Comparison of ENCODE assay signal across 19 cellular contexts in the genomic region with DNA sequence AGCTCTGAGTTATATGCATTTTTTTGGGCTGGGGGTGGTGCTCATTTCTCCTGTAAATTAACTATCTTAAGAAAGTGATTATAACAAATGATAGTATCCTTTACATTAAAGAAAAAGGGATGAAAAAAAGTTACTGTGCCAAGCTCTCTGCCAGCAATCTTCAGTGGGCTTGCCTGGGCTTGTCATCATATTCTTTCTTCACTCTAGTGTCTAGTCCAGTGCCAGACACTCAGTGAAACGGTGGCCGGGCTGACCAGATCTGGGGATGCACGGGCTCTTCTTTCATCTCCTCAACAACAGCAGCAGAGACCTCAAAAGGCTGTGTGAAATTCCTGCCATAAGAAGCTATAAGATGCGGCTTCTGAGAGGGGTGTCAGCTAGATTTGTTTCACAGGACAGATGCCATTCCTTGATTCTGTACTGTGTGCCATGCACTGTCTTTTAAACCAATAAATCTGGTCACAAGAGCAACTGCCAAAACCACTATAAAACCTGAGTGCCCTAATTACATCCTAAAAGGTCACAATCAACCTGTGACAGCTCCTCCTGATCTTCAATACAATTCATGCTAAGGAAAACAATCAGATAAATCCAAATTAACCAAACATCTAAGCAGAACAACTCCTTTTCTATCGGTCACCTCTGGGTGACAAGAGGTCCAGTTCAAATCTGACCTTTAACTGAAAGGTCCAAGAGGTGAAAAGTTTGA. TPM values are rescaled to one million over a fixed set of nuclear protein-coding genes. Genes with fewer than 3 reads are reported as not detected.
DNase-seq lines count a peak whose midpoint lies in the region; ATAC-seq and TF ChIP-seq lines count a peak whose summit lies in the region.
"Had no signal": no experiment of that assay in that cellular context is flagged by ENCODE, and none has a peak within 500 bp of the region (broad histone marks: within the 10 kb centered on the region; RNA-seq: fewer than 3 reads in every experiment).

No MANE protein-coding gene starts in this region.

- peak overlapping the region; percentile 29 for H3K56ac ChIP-seq in mesendoderm (ENCODE audit: low read length)

- no peak overlapping the region for H4K8ac ChIP-seq in mesendoderm (ENCODE audit: low read depth, low read length)

- WGBS in endodermal cell (ENCODE audit: insufficient coverage in 1 of 2, insufficient read length in 1 of 2), 2 experiments = 39 to 72% methylated on average over 4 to 5 of the region's 5 CpGs
- WGBS in mesendoderm (ENCODE audit: extremely low coverage, insufficient coverage, low lambda C conversion rate) = no CpG with 5 or more reads among the region's 5 CpGs

- TF ChIP-seq CTCF in endodermal cell (conservative IDR thresholded peaks at IDR 0.05) = no peak

- H3K4me1 Mint-ChIP-seq in endodermal cell = peaks cover 46% of the 10 kb centered on the region

- H3K9ac ChIP-seq in endodermal cell (ENCODE audit: extremely low read depth, low read length, poor library complexity, severe bottlenecking) (no peak overlapping the region), mesendoderm (ENCODE audit: low read length) (no peak overlapping the region)

- no peak overlapping the region for H2AK5ac ChIP-seq in mesendoderm (ENCODE audit: low read length)

- peaks cover 8% of the 10 kb centered on the region for H3K79me1 ChIP-seq in mesendoderm (ENCODE audit: low read length)

- H3K9me3 ChIP-seq in endodermal cell (ENCODE audit: control insufficient read depth, low read length) = no peaks in the 10 kb centered on the region
- H3K9me3 ChIP-seq: stomach, upper lobe of left lung had no signal

- H3K27ac ChIP-seq in endodermal cell (ENCODE audit: low read depth, low read length) = no peak overlapping the region
- H3K27ac ChIP-seq in mesendoderm (ENCODE audit: low read depth, low read length) = no peak overlapping the region
- H3K27ac ChIP-seq: 22Rv1, upper lobe of left lung had no signal

- H3K4ac ChIP-seq in mesendoderm (ENCODE audit: low read depth, low read length) = no peak overlapping the region

- no peak overlapping the region for H2BK15ac ChIP-seq in mesendoderm (replicated peaks; ENCODE audit: low read depth)

- H2BK120ac ChIP-seq in mesendoderm (ENCODE audit: low read depth, low read length) = no peak overlapping the region

- H2BK5ac ChIP-seq in mesendoderm (ENCODE audit: low read length) = no peak overlapping the region

- peaks cover 7% of the 10 kb centered on the region for H3K36me3 Mint-ChIP-seq in endodermal cell (ENCODE audit: low read depth)

- H3K4me1 ChIP-seq in endodermal cell (ENCODE audit: control insufficient read depth, insufficient read depth, low read length) (peaks cover 15% of the 10 kb centered on the region), mesendoderm (ENCODE audit: control insufficient read depth, low read depth, low read length) (peaks cover 8% of the 10 kb centered on the region)

- H3K36me3 ChIP-seq in endodermal cell (ENCODE audit: control insufficient read depth, insufficient read depth, low read length) = no peaks in the 10 kb centered on the region
- no peaks in the 10 kb centered on the region for H3K36me3 ChIP-seq in mesendoderm (ENCODE audit: control insufficient read depth, insufficient read depth, low read length)
- H3K36me3 ChIP-seq: stomach, upper lobe of left lung had no signal

- no peak for ATAC-seq in GM21423 (IDR thresholded peaks at IDR 0.05; ENCODE audit: unreplicated experiment)

- DNase-seq in NCI-H1417 (lab: John Stamatoyannopoulos, UW) (peak in 2 of 3 experiments; percentile 22 to 70), NCI-H1417 treated with DMSO at 0.1 percent for 48 hours (lab: John Stamatoyannopoulos, UW) (no peak), NCI-H69 (lab: John Stamatoyannopoulos, UW) (peak; percentile 82), endodermal cell (no peak), mesendoderm (no peak), NCI-H146 treated with DMSO at 0.1 percent for 48 hours (lab: John Stamatoyannopoulos, UW; ENCODE audit: unreplicated experiment) (no peak), NCI-H510A treated with DMSO at 0.1 percent for 48 hours (lab: John Stamatoyannopoulos, UW) (no peak)
- DNase-seq: activated CD8-positive, alpha-beta memory T cell treated with anti-CD3 and anti-CD28 coated beads, Interleukin-2, amount 50 U/mL, for 4 hours; anterior cingulate cortex; nephron progenitor cell; stimulated activated CD4-positive, alpha-beta T cell treated with anti-CD3 and anti-CD28 coated beads, Interleukin-4, amount 100 ng/mL, for 1 hour; stomach; SW 1271; upper lobe of left lung had no signal

- no peak overlapping the region for H4K5ac ChIP-seq in mesendoderm (ENCODE audit: low read length)

- peak overlapping the region; percentile 2 for H3K27ac Mint-ChIP-seq in endodermal cell
- H3K27ac Mint-ChIP-seq: activated CD4-positive, alpha-beta T cell treated with anti-CD3 and anti-CD28 coated beads, Interleukin-2, amount 10 ng/mL, durations not matched to agents 24 days and 14 days; B cell; nephron progenitor cell had no signal

- H3K27me3 Mint-ChIP-seq in endodermal cell (ENCODE audit: insufficient read depth) = no peaks in the 10 kb centered on the region
- H3K27me3 Mint-ChIP-seq: activated CD4-positive, alpha-beta T cell treated with anti-CD3 and anti-CD28 coated beads, Interleukin-2, amount 10 ng/mL, durations not matched to agents 24 days and 14 days; B cell had no signal

- no peak overlapping the region for H3K23ac ChIP-seq in mesendoderm (ENCODE audit: low read length)

- H3K4me3 ChIP-seq in endodermal cell (ENCODE audit: low read length) (no peak overlapping the region), mesendoderm (ENCODE audit: low read length) (no peak overlapping the region)
- H3K4me3 ChIP-seq: smooth muscle cell, stomach, upper lobe of left lung had no signal

- H3K4me2 ChIP-seq in mesendoderm (ENCODE audit: low read length) = no peak overlapping the region

- H3K9me3 Mint-ChIP-seq in endodermal cell = peaks cover 2% of the 10 kb centered on the region
- H3K9me3 Mint-ChIP-seq: activated CD4-positive, alpha-beta T cell treated with anti-CD3 and anti-CD28 coated beads, Interleukin-2, amount 10 ng/mL, durations not matched to agents 24 days and 14 days had no signal

- H3K18ac ChIP-seq in mesendoderm (ENCODE audit: low read length) = peak overlapping the region; percentile 95

- peaks cover 18% of the 10 kb centered on the region for H3K79me2 ChIP-seq in mesendoderm (ENCODE audit: control insufficient read depth, insufficient read depth, low read length)

- H3K4me3 Mint-ChIP-seq in endodermal cell = no peak overlapping the region
- H3K4me3 Mint-ChIP-seq: activated CD4-positive, alpha-beta T cell treated with anti-CD3 and anti-CD28 coated beads, Interleukin-2, amount 10 ng/mL, durations not matched to agents 24 days and 14 days; B cell; nephron progenitor cell had no signal

- no peaks in the 10 kb centered on the region for H3K27me3 ChIP-seq in endodermal cell (ENCODE audit: control insufficient read depth, insufficient read depth, low read length, poor library complexity, severe bottlenecking)
- no peaks in the 10 kb centered on the region for H3K27me3 ChIP-seq in mesendoderm (ENCODE audit: insufficient read depth, low read length, poor library complexity)
- H3K27me3 ChIP-seq: stomach, upper lobe of left lung had no signal

RNA-seq across cellular contexts. Expression of gene EXOC2, which starts 12.1 kb away (rescaled TPM):
- total RNA-seq in endodermal cell = 10 to 100 TPM; 28.1 to 35.0 TPM
- polyA plus RNA-seq in endodermal cell (2013, experiment 1 of 2) = 26.9 TPM
- 24.6 TPM for polyA plus RNA-seq in endodermal cell (2013, experiment 2 of 2)
- 16.7 TPM for polyA plus RNA-seq in mesendoderm (2013, experiment 1 of 2)
- 17.5 TPM for polyA plus RNA-seq in mesendoderm (2013, experiment 2 of 2)

RNA-seq across cellular contexts. Expression of gene HUS1B, which starts 23.9 kb away (rescaled TPM):
- 1 to 10 TPM; 1.0 to 1.1 TPM for total RNA-seq in endodermal cell
- not detected for polyA plus RNA-seq in endodermal cell (2013, experiment 1 of 2)
- polyA plus RNA-seq in endodermal cell (2013, experiment 2 of 2) = not detected
- polyA plus RNA-seq in mesendoderm (2013, experiment 1 of 2) = 0.69 TPM
- 0.60 TPM for polyA plus RNA-seq in mesendoderm (2013, experiment 2 of 2)

Comparison
In these comparisons a context has a peak if more than half of its experiments do, and no peak if none do; other contexts are left out.
1. DNase-seq: peak in NCI-H1417 (2 of 3) and NCI-H69 (single experiment); none in NCI-H1417 treated with DMSO at 0.1 percent for 48 hours (single experiment), endodermal cell (single experiment), mesendoderm (single experiment), NCI-H146 treated with DMSO at 0.1 percent for 48 hours (single experiment) and NCI-H510A treated with DMSO at 0.1 percent for 48 hours (single experiment).